In genomic region chr5:111224561-111224989, GRCh38 we compare ENCODE assay signal across 8 cellular contexts. TPM values are rescaled to one million over a fixed set of nuclear protein-coding genes. Genes with fewer than 3 reads are reported as not detected.
DNase-seq lines count a peak whose midpoint lies in the region; ATAC-seq and TF ChIP-seq lines count a peak whose summit lies in the region.

No MANE protein-coding gene starts in this region.

- POLR2A ChIA-PET in CD4-positive, alpha-beta T cell (lab: Charles Lee), result interaction anchor here (1.1 to 10.7 kb wide), 11 partner anchors 14 to 288 kb away, joined by 3 to 196 read pairs (median 8); partner anchors contain the start of genes STARD4 and WDR36

- H3K27me3 Mint-ChIP-seq in CD4-positive, alpha-beta T cell, result no peaks in the 10 kb centered on the region
- H3K27me3 Mint-ChIP-seq in stimulated activated memory B cell treated with anti-CD40 and anti-IgM and Interleukin-4, amounts not matched to agents 10 μg/mL and 1 μg/mL and 100 μg/mL, for 72 hours, result peaks cover 61% of the 10 kb centered on the region

- H3K9me3 Mint-ChIP-seq in CD4-positive, alpha-beta T cell, result no peaks in the 10 kb centered on the region
- H3K9me3 Mint-ChIP-seq in stimulated activated memory B cell treated with anti-CD40 and anti-IgM and Interleukin-4, amounts not matched to agents 10 μg/mL and 1 μg/mL and 100 μg/mL, for 72 hours, result no peaks in the 10 kb centered on the region

- H3K36me3 Mint-ChIP-seq in CD4-positive, alpha-beta T cell (ENCODE audit: low read depth), result peaks cover 55% of the 10 kb centered on the region
- no peaks in the 10 kb centered on the region for H3K36me3 Mint-ChIP-seq in stimulated activated memory B cell treated with anti-CD40 and anti-IgM and Interleukin-4, amounts not matched to agents 10 μg/mL and 1 μg/mL and 100 μg/mL, for 72 hours

- CTCF ChIA-PET in CD4-positive, alpha-beta T cell (lab: Charles Lee), result interaction anchor here (0.8 to 5.5 kb wide), 12 partner anchors 13 to 65 kb away, joined by 3 to 53 read pairs (median 4); no protein-coding TSS in a partner anchor

- intact Hi-C loops in CD4-positive, alpha-beta T cell (cut with DNase I, micrococcal nuclease), result loop anchor here (2.0 to 10.0 kb wide), 4 partner anchors 26 to 130 kb away; partner anchors contain the start of gene WDR36 (in 1 of the 2)

- peak overlapping the region; percentile 92 for H3K4me3 Mint-ChIP-seq in CD4-positive, alpha-beta T cell
- peak overlapping the region; percentile 88 for H3K4me3 Mint-ChIP-seq in stimulated activated memory B cell treated with anti-CD40 and anti-IgM and Interleukin-4, amounts not matched to agents 10 μg/mL and 1 μg/mL and 100 μg/mL, for 72 hours

- peak overlapping the region; percentile 90 for H3K27ac Mint-ChIP-seq in CD4-positive, alpha-beta T cell
- no peak overlapping the region for H3K27ac Mint-ChIP-seq in stimulated activated memory B cell treated with anti-CD40 and anti-IgM and Interleukin-4, amounts not matched to agents 10 μg/mL and 1 μg/mL and 100 μg/mL, for 72 hours

- ATAC-seq in CD4-positive, alpha-beta T cell (ENCODE audit: poor library complexity), result peak; percentile 18
- ATAC-seq in GM19351 (IDR thresholded peaks at IDR 0.05; ENCODE audit: unreplicated experiment) (peak; percentile 27), HG03196 (IDR thresholded peaks at IDR 0.05; ENCODE audit: unreplicated experiment) (peak; percentile 17)
- peak; percentile 35 for ATAC-seq in stimulated activated memory B cell treated with anti-CD40 and anti-IgM and Interleukin-4, amounts not matched to agents 10 μg/mL and 1 μg/mL and 100 μg/mL, for 72 hours

- no peak for TF ChIP-seq CTCF in CD4-positive, alpha-beta T cell (IDR thresholded peaks at IDR 0.05)
- TF ChIP-seq CTCF in kidney epithelial cell (IDR thresholded peaks at IDR 0.05; ENCODE audit: insufficient read depth, low read length, poor library complexity, severe bottlenecking), result no peak

- no peaks in the 10 kb centered on the region for H3K27me3 ChIP-seq in CD4-positive, alpha-beta T cell (ENCODE audit: control insufficient read depth, insufficient read depth, low read length)
- H3K27me3 ChIP-seq in kidney epithelial cell (ENCODE audit: control insufficient read depth, insufficient read depth, low read length), result no peaks in the 10 kb centered on the region

- H3K4me3 ChIP-seq in kidney epithelial cell (ENCODE audit: low read depth, low read length), result peak overlapping the region; percentile 54

- H3K27ac ChIP-seq in CD4-positive, alpha-beta T cell (ENCODE audit: low read depth, low read length), result peak overlapping the region; percentile 79

- no peak for DNase-seq in CD4-positive, alpha-beta T cell
- peak; percentile 57 for DNase-seq in activated naive CD4-positive, alpha-beta T cell treated with anti-CD3 and anti-CD28 coated beads, Interleukin-2, amount 50 U/mL, for 16 hours
- DNase-seq in kidney epithelial cell (ENCODE audit: low read depth) (no peak), ureter (ENCODE audit: low spot score) (no peak), NCI-H2107 (lab: John Stamatoyannopoulos, UW) (no peak)

- peaks cover 41% of the 10 kb centered on the region for H3K4me1 Mint-ChIP-seq in CD4-positive, alpha-beta T cell (ENCODE audit: low read depth)
- H3K4me1 Mint-ChIP-seq in stimulated activated memory B cell treated with anti-CD40 and anti-IgM and Interleukin-4, amounts not matched to agents 10 μg/mL and 1 μg/mL and 100 μg/mL, for 72 hours, result peaks cover 12% of the 10 kb centered on the region

- no peaks in the 10 kb centered on the region for H3K9me3 ChIP-seq in CD4-positive, alpha-beta T cell (ENCODE audit: control insufficient read depth, low read length)

- H3K36me3 ChIP-seq in kidney epithelial cell (ENCODE audit: control insufficient read depth, insufficient read depth, low read length), result no peaks in the 10 kb centered on the region

RNA-seq across cellular contexts. Expression of gene CAMK4, which starts 0.4 kb away (rescaled TPM):
- 100 to 1,000 TPM; 202 to 225 TPM for total RNA-seq in CD4-positive, alpha-beta T cell
- 0.62 and 0.75 TPM in 2 replicates for total RNA-seq in kidney epithelial cell
- total RNA-seq in ureter, result 3.0 TPM

Comparison
In these comparisons a context has a peak if more than half of its experiments do, and no peak if none do; other contexts are left out.
1. RNA of gene CAMK4, which starts 0.4 kb away (total RNA-seq): 202 to 225 TPM in CD4-positive, alpha-beta T cell; 3.0 TPM in ureter (single experiment) and 0.62 to 0.75 TPM in kidney epithelial cell; every median in the first group is over 10 times any median in the second.
2. Peak in every context shown above with its lines, with median percentiles within 50 percentile points of each other: ATAC-seq.